Comparison of ENCODE assay signal across 25 cellular contexts in genomic region chr5:52818360-52818759, GRCh38.
"Had no signal": no experiment of that assay in that cellular context is flagged by ENCODE, and none has a peak within 500 bp of the region (broad histone marks: within the 10 kb centered on the region; RNA-seq: fewer than 3 reads in every experiment).

No MANE protein-coding gene starts in this region.

- H3K4me2 ChIP-seq: KMS-11 had no signal

- H3K4me1 Mint-ChIP-seq: activated B cell treated with CpG ODN at 0.5 μM for 24 hours; activated CD4-positive, alpha-beta T cell treated with anti-CD3 and anti-CD28 coated beads, Interleukin-2, amount 10 ng/mL, durations not matched to agents 24 days and 14 days; activated CD8-positive, alpha-beta memory T cell treated with anti-CD3 and anti-CD28 coated beads, Interleukin-2, amount 10 ng/mL, durations not matched to agents 7 days and 5 days; activated naive CD4-positive, alpha-beta T cell treated with anti-CD3 and anti-CD28 coated beads, Interleukin-2, amount 50 U/mL, for 24 hours; brain; central memory CD8-positive, alpha-beta T cell had no signal

- ATAC-seq: activated CD8-positive, alpha-beta memory T cell treated with anti-CD3 and anti-CD28 coated beads, Interleukin-2, amount 10 ng/mL, durations not matched to agents 7 days and 5 days; PC-3; SK-N-SH treated with all-trans-retinoic acid at 6 μM for 48 hours had no signal

- H3K27me3 Mint-ChIP-seq: activated CD8-positive, alpha-beta memory T cell treated with anti-CD3 and anti-CD28 coated beads, Interleukin-2, amount 10 ng/mL, durations not matched to agents 7 days and 5 days; activated naive CD4-positive, alpha-beta T cell treated with anti-CD3 and anti-CD28 coated beads, Interleukin-2, amount 50 U/mL, for 24 hours; activated T-cell treated with anti-CD3 and anti-CD28 coated beads, Interleukin-2, amount 50 U/mL, for 24 hours; central memory CD8-positive, alpha-beta T cell had no signal

- DNase-seq: activated B cell treated with CpG ODN at 0.5 μM for 24 hours; activated CD4-positive, alpha-beta T cell treated with anti-CD3 and anti-CD28 coated beads for 1 hour; activated CD4-positive, alpha-beta T cell treated with anti-CD3 and anti-CD28 coated beads, Interleukin-2, amount 10 ng/mL, durations not matched to agents 24 days and 14 days; activated CD4-positive, alpha-beta T cell treated with anti-CD3 and anti-CD28 coated beads, Interleukin-2, amount 50 U/mL, for 48 hours; activated CD8-positive, alpha-beta memory T cell treated with anti-CD3 and anti-CD28 coated beads, Interleukin-2, amount 10 ng/mL, durations not matched to agents 7 days and 5 days; activated effector memory CD4-positive, alpha-beta T cell treated with Interleukin-2 at 50 U/mL for 16 hours; activated naive CD4-positive, alpha-beta T cell; activated T-cell treated with anti-CD3 and anti-CD28 coated beads, Interleukin-2, amount 50 U/mL, for 24 hours; aorta; NCI-H1092; NCI-H1417; NCI-H2029; NCI-H446; NCI-H524; PC-3; SHP77; SW 1271 had no signal

- H3K27ac Mint-ChIP-seq: activated B cell treated with CpG ODN at 0.5 μM for 24 hours; activated CD4-positive, alpha-beta T cell treated with anti-CD3 and anti-CD28 coated beads, Interleukin-2, amount 10 ng/mL, durations not matched to agents 24 days and 14 days; activated CD8-positive, alpha-beta memory T cell treated with anti-CD3 and anti-CD28 coated beads, Interleukin-2, amount 10 ng/mL, durations not matched to agents 7 days and 5 days; activated naive CD4-positive, alpha-beta T cell treated with anti-CD3 and anti-CD28 coated beads, Interleukin-2, amount 50 U/mL, for 24 hours; activated T-cell treated with anti-CD3 and anti-CD28 coated beads, Interleukin-2, amount 50 U/mL, for 24 hours; activated T-helper 1 cell treated with anti-CD3 and anti-CD28 coated beads, Interleukin-12 subunit alpha, Interleukin-12 subunit beta, Interleukin-2, Interleukin-4 antibody, amounts not matched to agents 30 ng/mL and 10 ng/mL and 1 ng/mL, durations not matched to agents 14 hours and 24 hours and 36 hours; brain; T-helper 1 cell treated with Interleukin-12 subunit alpha and Interleukin-12 subunit beta and Interleukin-4 antibody, amounts not matched to agents 30 μg/mL and 1 μg/mL, for 36 hours had no signal

- H3K9me3 Mint-ChIP-seq: activated B cell treated with CpG ODN at 0.5 μM for 24 hours; activated CD4-positive, alpha-beta T cell treated with anti-CD3 and anti-CD28 coated beads, Interleukin-2, amount 10 ng/mL, durations not matched to agents 24 days and 14 days; activated naive CD4-positive, alpha-beta T cell treated with anti-CD3 and anti-CD28 coated beads, Interleukin-2, amount 50 U/mL, for 24 hours; activated T-cell treated with anti-CD3 and anti-CD28 coated beads, Interleukin-2, amount 50 U/mL, for 24 hours; activated T-helper 1 cell treated with anti-CD3 and anti-CD28 coated beads, Interleukin-12 subunit alpha, Interleukin-12 subunit beta, Interleukin-2, Interleukin-4 antibody, amounts not matched to agents 30 ng/mL and 10 ng/mL and 1 ng/mL, durations not matched to agents 14 hours and 24 hours and 36 hours; central memory CD8-positive, alpha-beta T cell; T-helper 1 cell treated with Interleukin-12 subunit alpha and Interleukin-12 subunit beta and Interleukin-4 antibody, amounts not matched to agents 30 μg/mL and 1 μg/mL, for 36 hours had no signal

- H3K36me3 Mint-ChIP-seq: activated naive CD4-positive, alpha-beta T cell treated with anti-CD3 and anti-CD28 coated beads, Interleukin-2, amount 50 U/mL, for 24 hours; brain had no signal

- H3K4me3 ChIP-seq: SJSA1 had no signal

- H3K9ac ChIP-seq: KMS-11 had no signal

- H3K4me3 Mint-ChIP-seq: activated B cell treated with CpG ODN at 0.5 μM for 24 hours; activated CD4-positive, alpha-beta T cell treated with anti-CD3 and anti-CD28 coated beads, Interleukin-2, amount 10 ng/mL, durations not matched to agents 24 days and 14 days; activated CD8-positive, alpha-beta memory T cell treated with anti-CD3 and anti-CD28 coated beads, Interleukin-2, amount 10 ng/mL, durations not matched to agents 7 days and 5 days; activated naive CD4-positive, alpha-beta T cell treated with anti-CD3 and anti-CD28 coated beads, Interleukin-2, amount 50 U/mL, for 24 hours; activated T-cell treated with anti-CD3 and anti-CD28 coated beads, Interleukin-2, amount 50 U/mL, for 24 hours; activated T-helper 1 cell treated with anti-CD3 and anti-CD28 coated beads, Interleukin-12 subunit alpha, Interleukin-12 subunit beta, Interleukin-2, Interleukin-4 antibody, amounts not matched to agents 30 ng/mL and 10 ng/mL and 1 ng/mL, durations not matched to agents 14 hours and 24 hours and 36 hours; brain; central memory CD8-positive, alpha-beta T cell; T-helper 1 cell treated with Interleukin-12 subunit alpha and Interleukin-12 subunit beta and Interleukin-4 antibody, amounts not matched to agents 30 μg/mL and 1 μg/mL, for 36 hours had no signal

- H3K27me3 ChIP-seq: SJSA1 had no signal

- H3K27ac ChIP-seq: KMS-11, SJSA1 had no signal

- H3K9me3 ChIP-seq: SJSA1 had no signal

- H3K36me3 ChIP-seq: SJSA1 had no signal
